2 cellular contexts compared by ENCODE assay signal in genomic region chr3:196128172-196128843, GRCh38.
TF ChIP-seq lines count a peak whose summit lies in the region.

No MANE protein-coding gene starts in this region.

TF ChIP-seq in HepG2, 621 proteins besides CTCF, POLR2A, EP300 and RAD21 (continued from another document):
- TF ChIP-seq NFRKB (IDR thresholded peaks at IDR 0.05) (no peak), HNRNPLL (IDR thresholded peaks at IDR 0.05; ENCODE audit: low read depth, low read length, poor library complexity, severe bottlenecking) (no peak), MTA1 (CRISPR knock-in tag; IDR thresholded peaks at IDR 0.05; ENCODE audit: borderline replicate concordance) (no peak), HNF4G (IDR thresholded peaks at IDR 0.05; ENCODE audit: borderline replicate concordance, low read depth, low read length) (no peak), HNF4G (CRISPR knock-in tag; IDR thresholded peaks at IDR 0.05; ENCODE audit: borderline replicate concordance, low read depth) (no peak), PRMT3 (CRISPR knock-in tag; IDR thresholded peaks at IDR 0.05; ENCODE audit: borderline replicate concordance, low read depth) (no peak), SOX5 (CRISPR knock-in tag; IDR thresholded peaks at IDR 0.05; ENCODE audit: borderline replicate concordance) (no peak)

TF ChIP-seq in GM23338, 12 proteins besides CTCF, POLR2A, EP300 and RAD21:
- no peak for TF ChIP-seq REST (IDR thresholded peaks at IDR 0.05; ENCODE audit: unreplicated experiment)
- no peak for TF ChIP-seq EZH2 (IDR thresholded peaks at IDR 0.05; ENCODE audit: low read depth, unreplicated experiment)
- no peak for TF ChIP-seq ZNF331 (CRISPR knock-in tag; IDR thresholded peaks at IDR 0.05; ENCODE audit: low read depth)
- TF ChIP-seq JUNB (IDR thresholded peaks at IDR 0.05; ENCODE audit: unreplicated experiment): no peak
- no peak for TF ChIP-seq STAT1 (IDR thresholded peaks at IDR 0.05; ENCODE audit: unreplicated experiment)
- no peak for TF ChIP-seq ETS1 (IDR thresholded peaks at IDR 0.05)
- TF ChIP-seq CREB1 (CRISPR knock-in tag; IDR thresholded peaks at IDR 0.05; ENCODE audit: low read depth): no peak
- no peak for TF ChIP-seq NANOG (IDR thresholded peaks at IDR 0.05; ENCODE audit: borderline replicate concordance)
- no peak for TF ChIP-seq EZH2phosphoT487 (IDR thresholded peaks at IDR 0.05; ENCODE audit: unreplicated experiment)
- TF ChIP-seq ZNF462 (CRISPR knock-in tag; IDR thresholded peaks at IDR 0.05): no peak
- TF ChIP-seq ZNF114 (CRISPR knock-in tag; IDR thresholded peaks at IDR 0.05): no peak
- no peak for TF ChIP-seq POLR2AphosphoS5 (IDR thresholded peaks at IDR 0.05; ENCODE audit: low read depth)
